ENCODE assay signal across 15 cellular contexts in the genomic region with DNA sequence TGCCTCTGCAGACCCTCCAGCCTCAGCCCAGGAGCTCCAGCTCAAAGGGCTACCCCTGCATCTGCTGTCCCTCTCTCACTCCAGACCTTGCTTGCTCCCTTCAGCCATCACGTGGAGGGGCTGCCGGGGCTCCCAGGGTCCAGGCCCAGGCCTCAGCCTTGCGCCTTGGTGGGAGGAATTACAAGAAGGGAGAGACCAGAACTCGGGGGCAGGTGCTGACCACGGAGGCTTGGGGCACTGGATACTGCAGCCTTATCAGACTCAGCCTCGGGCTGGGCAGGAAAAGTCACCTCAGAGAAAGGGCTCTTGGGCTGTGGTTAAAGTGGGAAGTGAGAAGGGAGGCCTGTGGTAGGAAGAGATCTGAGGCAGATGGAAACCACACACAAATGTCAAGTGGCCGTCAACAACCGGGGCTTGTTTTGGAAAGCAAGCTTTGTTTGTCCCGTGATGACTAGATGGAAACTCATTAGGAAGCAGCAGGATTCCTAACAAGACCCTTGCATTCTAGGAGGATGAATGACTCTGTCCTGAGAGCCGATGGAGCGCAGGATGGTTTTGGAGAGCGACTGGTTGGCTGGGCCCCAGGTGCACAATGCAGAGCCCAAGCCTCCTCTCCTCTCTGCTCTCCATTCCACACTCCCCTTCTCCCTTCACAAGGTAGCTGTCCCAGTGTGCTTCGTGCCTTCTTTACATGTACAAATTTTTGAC.
DNase-seq lines count a peak whose midpoint lies in the region; ATAC-seq and TF ChIP-seq lines count a peak whose summit lies in the region.
"Had no signal": no experiment of that assay in that cellular context is flagged by ENCODE, and none has a peak within 500 bp of the region (broad histone marks: within the 10 kb centered on the region; RNA-seq: fewer than 3 reads in every experiment).

No MANE protein-coding gene starts in this region.

- peak overlapping the region in 1 of 2 donors; percentile 80 for H3K27ac Mint-ChIP-seq in effector memory CD8-positive, alpha-beta T cell
- H3K27ac Mint-ChIP-seq: CD4-positive, alpha-beta T cell had no signal

- H3K36me3 Mint-ChIP-seq in effector memory CD8-positive, alpha-beta T cell (ENCODE audit: insufficient read depth) = peaks cover 16% of the 10 kb centered on the region

- peak; percentile 69 for ATAC-seq in GM21381 (IDR thresholded peaks at IDR 0.05; ENCODE audit: unreplicated experiment)
- peak; percentile 55 for ATAC-seq in effector memory CD8-positive, alpha-beta T cell (replicated peaks)

- DNase-seq in GF-D8 (lab: John Stamatoyannopoulos, UW) (peak; percentile 34), MV-4-11 (lab: John Stamatoyannopoulos, UW) (peak; percentile 86), colonic mucosa (no peak), superior temporal gyrus (ENCODE audit: extremely low spot score) (no peak), NCI-H345 treated with DMSO at 0.1 percent for 48 hours (lab: John Stamatoyannopoulos, UW; ENCODE audit: unreplicated experiment) (no peak)
- DNase-seq in effector memory CD8-positive, alpha-beta T cell = no peak
- no peak for DNase-seq in NK-92 treated with Interleukin-12 subunit alpha and Interleukin-12 subunit beta, amount 100 ng/mL, for 24 hours (lab: John Stamatoyannopoulos, UW)
- DNase-seq: activated effector memory CD4-positive, alpha-beta T cell treated with anti-CD3 and anti-CD28 coated beads, Interleukin-2, amount 50 U/mL, for 16 hours; CD4-positive, alpha-beta T cell; foreskin fibroblast; Kasumi-1; NCI-H774; retina had no signal

- H3K36me3 ChIP-seq in colonic mucosa = no peaks in the 10 kb centered on the region

- H3K9me3 ChIP-seq in colonic mucosa = no peaks in the 10 kb centered on the region

- no peak overlapping the region for H3K9ac ChIP-seq in colonic mucosa (ENCODE audit: low read depth in 2 of 2, low read length in 2 of 2)

- H3K4me3 ChIP-seq in colonic mucosa = no peak overlapping the region
- H3K4me3 ChIP-seq: coronary artery had no signal

- peaks cover 5 to 36% of the 10 kb centered on the region in 2 donors for H3K27me3 Mint-ChIP-seq in effector memory CD8-positive, alpha-beta T cell

- H3K4me1 ChIP-seq in colonic mucosa = no peaks in the 10 kb centered on the region

- H3K4me1 Mint-ChIP-seq in effector memory CD8-positive, alpha-beta T cell (ENCODE audit: low read depth in 2 of 2) = peaks cover 35 to 36% of the 10 kb centered on the region in 2 donors

- intact Hi-C loops in colonic mucosa (cut with DNase I) = no loop called here

- no peaks in the 10 kb centered on the region for H3K9me3 Mint-ChIP-seq in effector memory CD8-positive, alpha-beta T cell
- H3K9me3 Mint-ChIP-seq: CD4-positive, alpha-beta T cell had no signal

- peak overlapping the region; percentile 58 to 76 for H3K4me3 Mint-ChIP-seq in effector memory CD8-positive, alpha-beta T cell
- H3K4me3 Mint-ChIP-seq: CD4-positive, alpha-beta T cell had no signal

- no peak for TF ChIP-seq CTCF in colonic mucosa (IDR thresholded peaks at IDR 0.05)

- H3K27me3 ChIP-seq in colonic mucosa = no peaks in the 10 kb centered on the region

- H3K27ac ChIP-seq in colonic mucosa = no peak overlapping the region
- H3K27ac ChIP-seq: coronary artery had no signal

Comparison
In these comparisons a context has a peak if more than half of its experiments do, and no peak if none do; other contexts are left out.
1. DNase-seq: peak in GF-D8 (single experiment) and MV-4-11 (single experiment); none in effector memory CD8-positive, alpha-beta T cell (0 of 3), colonic mucosa (single experiment), superior temporal gyrus (single experiment), NCI-H345 treated with DMSO at 0.1 percent for 48 hours (single experiment) and NK-92 treated with Interleukin-12 subunit alpha and Interleukin-12 subunit beta, amount 100 ng/mL, for 24 hours (single experiment).